31 cellular contexts compared by ENCODE assay signal in genomic region chr14:93878871-93879270, GRCh38. TPM values are rescaled to one million over a fixed set of nuclear protein-coding genes. Genes with fewer than 3 reads are reported as not detected.
A peak's percentile ranks its signal among the peaks of the same experiment; 100 is the strongest.
DNase-seq lines count a peak whose midpoint lies in the region; ATAC-seq, FAIRE-seq and TF ChIP-seq lines count a peak whose summit lies in the region.
"Had no signal": no experiment of that assay in that cellular context is flagged by ENCODE, and none has a peak within 500 bp of the region (broad histone marks: within the 10 kb centered on the region; RNA-seq: fewer than 3 reads in every experiment).

No MANE protein-coding gene starts in this region.

- WGBS in H1 (ENCODE audit: extremely low coverage in 1 of 2, insufficient coverage in 1 of 2, insufficient read length in 1 of 2, insufficient replicate concordance in 2 of 2, low coverage in 1 of 2, low lambda C conversion rate in 2 of 2, missing lambda C conversion rate in 1 of 2), 2 experiments, result 92% methylated on average over 5 of the region's 5 CpGs; no CpG with 5 or more reads in 1 of the 2 experiments
- 83 to 86% methylated on average over 5 of the region's 5 CpGs for WGBS in sigmoid colon, 2 donors

- TF ChIP-seq CTCF in H1 (IDR thresholded peaks at IDR 0.05; ENCODE audit: control extremely low read depth in 1 of 3, insufficient read depth in 1 of 3, low read depth in 1 of 3, low read length in 3 of 3) (no peak), kidney (IDR thresholded peaks at IDR 0.05; ENCODE audit: borderline replicate concordance, extremely low read depth, insufficient read depth) (no peak), sigmoid colon (IDR thresholded peaks at IDR 0.05) (no peak)

- H3K79me1 ChIP-seq in H1 (ENCODE audit: low read depth, low read length), result no peaks in the 10 kb centered on the region

- H3K9me3 ChIP-seq in H1 (ENCODE audit: insufficient read depth in 2 of 2, low read depth in 1 of 2, low read length in 1 of 2), result 0 out of 4 replicates have a peak, but pooled peaks cover 4% of the 10 kb centered on the region in 2 experiments
- no peaks in the 10 kb centered on the region for H3K9me3 ChIP-seq in kidney (ENCODE audit: control insufficient read depth in 1 of 2, low read length in 2 of 2)
- H3K9me3 ChIP-seq in sigmoid colon, result no peaks in the 10 kb centered on the region
- H3K9me3 ChIP-seq: BE2C had no signal

- H3K27me3 ChIP-seq in H1 (replicated peaks in 1 of 4; ENCODE audit: control insufficient read depth in 3 of 4, extremely low read depth in 1 of 4, insufficient read depth in 3 of 4, low read length in 3 of 4) (no peaks in the 10 kb centered on the region; a peak in 2 of 7 replicates), sigmoid colon (no peaks in the 10 kb centered on the region)
- H3K27me3 ChIP-seq: BE2C, BLaER1 had no signal

- H3K4me2 ChIP-seq in H1 (ENCODE audit: insufficient read depth in 1 of 2, low read depth in 2 of 2, low read length in 2 of 2), result no peak overlapping the region
- H3K4me2 ChIP-seq: BLaER1 had no signal

- no peak for TF ChIP-seq POLR2A in H1 (IDR thresholded peaks at IDR 0.05; ENCODE audit: control extremely low read depth in 1 of 2, low read depth in 2 of 2, low read length in 2 of 2)
- TF ChIP-seq POLR2A in sigmoid colon (IDR thresholded peaks at IDR 0.05), result no peak

- FAIRE-seq in H1 (lab: Jason Lieb, UNC), result no peak
- no peak for FAIRE-seq in kidney (lab: Jason Lieb, UNC)
- FAIRE-seq: A204.1, GM12878, GM12892, GM18507 had no signal

- ATAC-seq in GM21619 (IDR thresholded peaks at IDR 0.05; ENCODE audit: unreplicated experiment), result no peak
- ATAC-seq in HG03378 (IDR thresholded peaks at IDR 0.05; ENCODE audit: unreplicated experiment), result no peak
- ATAC-seq: GM12878 had no signal

- no peaks in the 10 kb centered on the region for H3K36me3 ChIP-seq in H1 (ENCODE audit: control insufficient read depth in 2 of 4, insufficient read depth in 4 of 4, low read length in 3 of 4)
- no peaks in the 10 kb centered on the region for H3K36me3 ChIP-seq in kidney (ENCODE audit: control insufficient read depth in 1 of 2, insufficient read depth in 2 of 2, low read length in 2 of 2)
- H3K36me3 ChIP-seq in sigmoid colon, result no peaks in the 10 kb centered on the region
- H3K36me3 ChIP-seq: BE2C, BLaER1 had no signal

- no peak overlapping the region for H3K56ac ChIP-seq in H1 (replicated peaks; ENCODE audit: insufficient read length, low read depth, low read length)

- no peak overlapping the region for H2BK5ac ChIP-seq in H1 (ENCODE audit: low read depth, low read length)

- TF ChIP-seq EP300 in H1 (IDR thresholded peaks at IDR 0.05; ENCODE audit: borderline replicate concordance in 1 of 2, low read depth in 2 of 2, low read length in 2 of 2), result no peak
- TF ChIP-seq EP300 in sigmoid colon (IDR thresholded peaks at IDR 0.05), result no peak

- 0 out of 2 replicates have a peak overlapping the region, but pooled peaks have one; percentile 27 for H2BK12ac ChIP-seq in H1 (ENCODE audit: low read depth, low read length)

- no peak overlapping the region for H2AFZ ChIP-seq in H1 (ENCODE audit: low read length)

- no peak overlapping the region for H4K5ac ChIP-seq in H1 (ENCODE audit: insufficient read length, low read depth, low read length)

- no peaks in the 10 kb centered on the region for H3K79me2 ChIP-seq in H1 (ENCODE audit: control insufficient read depth in 1 of 2, insufficient read depth in 2 of 2, low read length in 2 of 2)

- H4K91ac ChIP-seq in H1 (replicated peaks; ENCODE audit: insufficient read length, low read length), result no peak overlapping the region

- no peak for TF ChIP-seq RAD21 in H1 (IDR thresholded peaks at IDR 0.05 in 1 of 2, conservative IDR thresholded peaks at IDR 0.05 in 1 of 2; ENCODE audit: low read depth in 2 of 2, low read length in 2 of 2)

- 0 out of 2 replicates have a peak overlapping the region, but pooled peaks have one; percentile 43 for H2BK20ac ChIP-seq in H1 (ENCODE audit: low read length)

- CTCF ChIA-PET in H1 (lab: Charles Lee; ENCODE audit: partially characterized antibody), result interaction anchor here (1.1 to 2.4 kb wide), 3 partner anchors 11 to 19 kb away, joined by 4 to 5 read pairs (median 4); no protein-coding TSS in a partner anchor

- H3K23me2 ChIP-seq in H1 (ENCODE audit: low read depth, low read length), result no peaks in the 10 kb centered on the region

- no peak overlapping the region for H3K4ac ChIP-seq in H1 (replicated peaks; ENCODE audit: insufficient read length, low read depth, low read length)

- no peak overlapping the region for H2BK15ac ChIP-seq in H1 (ENCODE audit: low read length)

- no peaks in the 10 kb centered on the region for H4K20me1 ChIP-seq in H1 (replicated peaks in 1 of 2; ENCODE audit: control insufficient read depth in 1 of 2, insufficient read depth in 2 of 2, low read length in 2 of 2)
- H4K20me1 ChIP-seq: BLaER1 had no signal

- no peak overlapping the region for H2BK120ac ChIP-seq in H1 (replicated peaks; ENCODE audit: low read depth, low read length)

- peak overlapping the region; percentile 71 for H4K8ac ChIP-seq in H1 (ENCODE audit: extremely low read depth, insufficient read depth, low read length)

- no peak overlapping the region for H3K14ac ChIP-seq in H1 (ENCODE audit: insufficient read length)

- H3K4me3 ChIP-seq in H1 (ENCODE audit: extremely low read depth in 1 of 4, insufficient read depth in 2 of 4, low read depth in 3 of 4, low read length in 4 of 4) (no peak overlapping the region), kidney (ENCODE audit: low read length in 2 of 2) (no peak overlapping the region), sigmoid colon (no peak overlapping the region)
- H3K4me3 ChIP-seq: BLaER1, GM12878 had no signal

- H3K23ac ChIP-seq in H1 (ENCODE audit: insufficient read length), result no peak overlapping the region

- H3K9ac ChIP-seq in H1 (replicated peaks in 1 of 4; ENCODE audit: extremely low read depth in 1 of 4, low read depth in 3 of 4, low read length in 3 of 4), result no peak overlapping the region
- no peak overlapping the region for H3K9ac ChIP-seq in kidney (ENCODE audit: low read length in 2 of 2)
- H3K9ac ChIP-seq: BLaER1 had no signal

- H3K27ac ChIP-seq in H1 (ENCODE audit: low read depth, low read length), result no peak overlapping the region
- H3K27ac ChIP-seq in kidney (ENCODE audit: low read depth in 2 of 2, low read length in 2 of 2), result no peak overlapping the region
- no peak overlapping the region for H3K27ac ChIP-seq in sigmoid colon
- H3K27ac ChIP-seq: BLaER1 had no signal

- peaks cover 0 to 10% (median 4%) of the 10 kb centered on the region in 4 experiments; a peak in 5 of 7 replicates for H3K4me1 ChIP-seq in H1 (replicated peaks in 1 of 4; ENCODE audit: control insufficient read depth in 3 of 4, insufficient read depth in 4 of 4, low read length in 3 of 4)
- peaks cover 0 to 7% of the 10 kb centered on the region in 2 donors for H3K4me1 ChIP-seq in kidney (ENCODE audit: control insufficient read depth in 1 of 2, insufficient read depth in 1 of 2, low read depth in 1 of 2, low read length in 2 of 2)
- peaks cover 0 to 12% (median 10%) of the 10 kb centered on the region in 4 donors for H3K4me1 ChIP-seq in sigmoid colon
- H3K4me1 ChIP-seq: BE2C had no signal

- no peak overlapping the region for H2AK5ac ChIP-seq in H1 (ENCODE audit: low read depth, low read length)

- intact Hi-C loops in kidney (cut with DNase I) (no loop called here), posterior vena cava (cut with DNase I) (no loop called here), sigmoid colon (cut with DNase I) (no loop called here)

- POLR2A ChIA-PET in H1 (lab: Charles Lee; ENCODE audit: partially characterized antibody), result no interaction called here

- DNase-seq in H1 (ENCODE audit: low read depth in 1 of 2, low spot score in 2 of 2) (no peak), kidney (peak; percentile 54), posterior vena cava (ENCODE audit: low spot score) (peak; percentile 78), sigmoid colon (no peak)
- DNase-seq: 8988T; ACHN; BE2C; C1 segment of cervical spinal cord; CD4-positive, alpha-beta memory T cell; CD4-positive, CD25-positive, alpha-beta regulatory T cell; CD8-positive, alpha-beta memory T cell; COR-L47; DMS 273 treated with DMSO at 0.1 percent for 48 hours; DMS153; DMS53; DMS79; DND-41; EL; GDM1 had no signal

- H3K18ac ChIP-seq in H1 (ENCODE audit: extremely low read depth, low read length), result no peak overlapping the region; the same call in 1 of the 2 replicates

TF ChIP-seq in H1, 55 proteins besides CTCF, POLR2A, EP300 and RAD21:
- TF ChIP-seq CBX5 (IDR thresholded peaks at IDR 0.05; ENCODE audit: low read depth, low read length) (no peak), TAF7 (optimal IDR thresholded peaks at IDR 0.05; ENCODE audit: borderline replicate concordance, low read depth, low read length) (no peak), POU5F1 (IDR thresholded peaks at IDR 0.05; ENCODE audit: low read depth, low read length) (no peak), BCL11A (IDR thresholded peaks at IDR 0.05; ENCODE audit: low read depth in 2 of 2, low read length in 2 of 2) (no peak)

RNA-seq across cellular contexts. Expression of gene FAM181A, which starts 48.3 kb away (rescaled TPM):
- total RNA-seq in H1 (2021; fragmentation: NEBNext Ultra II Directional; extraction: Animal tissue kit (Norgen Biotek cat#: 25700)), result not detected in 2 replicates
- polyA plus RNA-seq in H1 (2011; rRNA removed) (not detected in 2 replicates), kidney (ENCODE audit: insufficient read depth, low read depth, low replicate concordance) (not detected), sigmoid colon (not detected)
- polyA plus RNA-seq in H1 (2011; cell fraction: cytosol; rRNA removed), result not detected
- not detected for polyA plus RNA-seq in H1 (2011; cell fraction: nucleus; rRNA removed)
- not detected in 4 replicates for polyA plus RNA-seq in H1 (2012, experiment 1 of 2)
- not detected for polyA plus RNA-seq in H1 (2012, experiment 2 of 2)
- not detected for polyA plus RNA-seq in H1 (2013, experiment 1 of 2)
- polyA plus RNA-seq in H1 (2013, experiment 2 of 2), result not detected
- not detected in 2 replicates for polyA minus RNA-seq in H1 (2011; rRNA and poly(A)+ RNA removed)
- polyA minus RNA-seq in H1 (2011; cell fraction: cytosol; rRNA and poly(A)+ RNA removed), result not detected
- not detected for polyA minus RNA-seq in H1 (2011; cell fraction: nucleus; rRNA and poly(A)+ RNA removed)
- total RNA-seq in kidney (not detected), posterior vena cava (not detected), sigmoid colon (not detected)
- total RNA-seq: A673; CD4-positive, alpha-beta memory T cell; CD4-positive, CD25-positive, alpha-beta regulatory T cell; CD8-positive, alpha-beta memory T cell; Daoy; G401; GM12878 had no signal
- polyA plus RNA-seq: AG04450; CD14-positive monocyte; CD4-positive, alpha-beta memory T cell; CD4-positive, CD25-positive, alpha-beta regulatory T cell; CD8-positive, alpha-beta memory T cell; GM12878 had no signal

Comparison
In these comparisons a context has a peak if more than half of its experiments do, and no peak if none do; other contexts are left out.
1. DNase-seq: peak in kidney (single experiment) and posterior vena cava (single experiment); none in H1 (0 of 2) and sigmoid colon (single experiment).